Comparison of ENCODE assay signal across 8 cellular contexts in the genomic region with DNA sequence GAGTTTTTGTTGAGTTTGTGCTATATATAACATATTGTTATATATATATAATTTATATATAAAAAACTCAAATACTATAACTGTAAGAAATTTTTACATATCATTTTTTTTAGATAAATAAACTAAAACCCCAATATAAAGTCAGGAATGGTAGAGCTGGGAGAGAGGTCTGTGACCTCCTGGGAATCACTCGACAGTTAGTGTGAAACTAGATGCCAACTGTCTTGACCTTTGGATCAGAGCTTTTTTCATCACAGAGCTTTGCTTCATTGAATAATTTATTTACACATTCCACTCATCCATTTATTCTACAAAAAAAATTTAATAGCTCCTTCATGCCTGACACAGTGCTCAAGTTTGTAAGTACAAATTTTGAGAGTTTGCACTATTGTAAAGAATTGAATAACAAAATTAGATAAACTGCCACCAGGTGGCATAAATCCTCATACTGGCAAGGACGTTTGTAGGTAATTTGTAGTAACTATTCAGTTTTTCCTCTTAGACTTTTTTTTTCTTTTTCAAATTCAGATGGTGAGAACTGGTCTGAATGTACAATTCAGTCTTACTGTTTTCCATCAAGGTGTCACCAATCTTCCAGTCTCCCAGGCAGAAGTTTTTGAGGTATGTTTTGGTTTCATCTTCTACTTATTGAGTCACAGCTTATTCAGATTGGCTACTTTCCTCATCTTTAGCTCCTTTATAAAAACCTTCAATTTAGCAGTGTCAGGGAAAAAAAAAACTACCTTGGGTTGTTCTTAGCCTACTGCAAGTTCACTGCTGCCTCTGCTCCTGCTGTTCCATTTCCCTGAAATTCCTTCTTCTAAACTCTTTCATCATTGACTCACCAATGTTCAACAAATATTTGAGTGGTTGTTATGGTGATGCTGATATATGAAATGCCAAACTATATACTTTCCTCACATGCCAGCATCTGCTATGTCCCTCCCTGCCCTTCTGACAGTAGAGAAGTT. TPM values are rescaled to one million over a fixed set of nuclear protein-coding genes. Genes with fewer than 3 reads are reported as not detected.
DNase-seq lines count a peak whose midpoint lies in the region; ATAC-seq and TF ChIP-seq lines count a peak whose summit lies in the region.

No MANE protein-coding gene starts in this region.

- H3K36me3 Mint-ChIP-seq in endothelial cell (ENCODE audit: low read depth, unreplicated experiment) (no peaks in the 10 kb centered on the region), nephron progenitor cell (ENCODE audit: low read depth) (no peaks in the 10 kb centered on the region)
- H3K36me3 Mint-ChIP-seq in activated T-helper 2 cell treated with anti-CD3 and anti-CD28 coated beads, Interferon-gamma antibody, Interleukin-2, Interleukin-4, amounts not matched to agents 10 μg/mL and 5 μg/mL and 100 μg/mL, durations not matched to agents 14 hours and 24 hours and 36 hours (ENCODE audit: low read depth): no peaks in the 10 kb centered on the region
- H3K36me3 Mint-ChIP-seq in activated T-cell treated with anti-CD3 and anti-CD28 coated beads, Interleukin-2, amount 50 U/mL, for 24 hours (ENCODE audit: low read depth): no peaks in the 10 kb centered on the region

- DNase-seq in CD1c-positive myeloid dendritic cell (ENCODE audit: extremely low spot score) (peak; percentile 64), GM23248 (peak; percentile 77), NOMO-1 treated with DMSO at 0.1 percent for 48 hours (lab: John Stamatoyannopoulos, UW; ENCODE audit: unreplicated experiment) (peak; percentile 22), endothelial cell (ENCODE audit: low spot score) (peak; percentile 6), nephron progenitor cell (no peak)
- DNase-seq in activated T-helper 2 cell treated with anti-CD3 and anti-CD28 coated beads, Interferon-gamma antibody, Interleukin-2, Interleukin-4, amounts not matched to agents 10 μg/mL and 5 μg/mL and 100 μg/mL, durations not matched to agents 14 hours and 24 hours and 36 hours (ENCODE audit: low spot score): no peak
- DNase-seq in activated T-cell treated with anti-CD3 and anti-CD28 coated beads, Interleukin-2, amount 50 U/mL, for 24 hours: no peak

- no peak overlapping the region for H3K4me3 Mint-ChIP-seq in endothelial cell (ENCODE audit: unreplicated experiment)
- no peak overlapping the region for H3K4me3 Mint-ChIP-seq in nephron progenitor cell
- no peak overlapping the region for H3K4me3 Mint-ChIP-seq in activated T-helper 2 cell treated with anti-CD3 and anti-CD28 coated beads, Interferon-gamma antibody, Interleukin-2, Interleukin-4, amounts not matched to agents 10 μg/mL and 5 μg/mL and 100 μg/mL, durations not matched to agents 14 hours and 24 hours and 36 hours (ENCODE audit: low read depth)
- H3K4me3 Mint-ChIP-seq in activated T-cell treated with anti-CD3 and anti-CD28 coated beads, Interleukin-2, amount 50 U/mL, for 24 hours: no peak overlapping the region

- H3K9ac ChIP-seq in GM23248: peak overlapping the region; percentile 37

- intact Hi-C loops in activated T-helper 2 cell treated with anti-CD3 and anti-CD28 coated beads, Interferon-gamma antibody, Interleukin-2, Interleukin-4, amounts not matched to agents 10 μg/mL and 5 μg/mL and 100 μg/mL, durations not matched to agents 14 hours and 24 hours and 36 hours (cut with micrococcal nuclease): loop anchor here (10.0 kb wide), 2 partner anchors 146 to 1066 kb away; no protein-coding TSS in a partner anchor

- ATAC-seq in GM21619 (IDR thresholded peaks at IDR 0.05; ENCODE audit: unreplicated experiment): no peak

- H4K20me1 ChIP-seq in GM23248 (ENCODE audit: insufficient read depth): no peaks in the 10 kb centered on the region

- H2AFZ ChIP-seq in GM23248: no peak overlapping the region

- no peaks in the 10 kb centered on the region for H3K9me3 ChIP-seq in GM23248 (ENCODE audit: low read depth)

- no peaks in the 10 kb centered on the region for H3K79me2 ChIP-seq in GM23248 (ENCODE audit: insufficient read depth)

- in situ Hi-C loops in GM23248 (cut with MboI): loop anchor here (10.0 to 25.0 kb wide), 2 partner anchors 526 to 1054 kb away; no protein-coding TSS in a partner anchor

- no peaks in the 10 kb centered on the region for H3K27me3 ChIP-seq in GM23248 (replicated peaks; ENCODE audit: insufficient read depth)

- peak overlapping the region; percentile 40; the same call in 1 of the 2 replicates for H3K4me3 ChIP-seq in GM23248

- H3K27ac Mint-ChIP-seq in endothelial cell (ENCODE audit: unreplicated experiment): no peak overlapping the region
- H3K27ac Mint-ChIP-seq in nephron progenitor cell: no peak overlapping the region
- H3K27ac Mint-ChIP-seq in activated T-helper 2 cell treated with anti-CD3 and anti-CD28 coated beads, Interferon-gamma antibody, Interleukin-2, Interleukin-4, amounts not matched to agents 10 μg/mL and 5 μg/mL and 100 μg/mL, durations not matched to agents 14 hours and 24 hours and 36 hours: no peak overlapping the region
- H3K27ac Mint-ChIP-seq in activated T-cell treated with anti-CD3 and anti-CD28 coated beads, Interleukin-2, amount 50 U/mL, for 24 hours: no peak overlapping the region

- H3K36me3 ChIP-seq in GM23248 (ENCODE audit: low read depth): no peaks in the 10 kb centered on the region

- H3K4me1 ChIP-seq in GM23248 (ENCODE audit: insufficient read depth): peaks cover 8% of the 10 kb centered on the region; the same call in 1 of the 2 replicates

- H3F3A ChIP-seq in GM23248 (ENCODE audit: insufficient read depth): no peaks in the 10 kb centered on the region

- H3K27ac ChIP-seq in GM23248: peak overlapping the region; percentile 22; the same call in 1 of the 2 replicates

- H3K4me1 Mint-ChIP-seq in endothelial cell (ENCODE audit: unreplicated experiment) (peaks cover 6% of the 10 kb centered on the region), nephron progenitor cell (peaks cover 31% of the 10 kb centered on the region)
- no peaks in the 10 kb centered on the region for H3K4me1 Mint-ChIP-seq in activated T-helper 2 cell treated with anti-CD3 and anti-CD28 coated beads, Interferon-gamma antibody, Interleukin-2, Interleukin-4, amounts not matched to agents 10 μg/mL and 5 μg/mL and 100 μg/mL, durations not matched to agents 14 hours and 24 hours and 36 hours (ENCODE audit: low read depth)
- H3K4me1 Mint-ChIP-seq in activated T-cell treated with anti-CD3 and anti-CD28 coated beads, Interleukin-2, amount 50 U/mL, for 24 hours (ENCODE audit: low read depth): peaks cover 7% of the 10 kb centered on the region

- no peaks in the 10 kb centered on the region for H3K9me3 Mint-ChIP-seq in endothelial cell (ENCODE audit: unreplicated experiment)
- no peaks in the 10 kb centered on the region for H3K9me3 Mint-ChIP-seq in nephron progenitor cell
- no peaks in the 10 kb centered on the region for H3K9me3 Mint-ChIP-seq in activated T-helper 2 cell treated with anti-CD3 and anti-CD28 coated beads, Interferon-gamma antibody, Interleukin-2, Interleukin-4, amounts not matched to agents 10 μg/mL and 5 μg/mL and 100 μg/mL, durations not matched to agents 14 hours and 24 hours and 36 hours
- no peaks in the 10 kb centered on the region for H3K9me3 Mint-ChIP-seq in activated T-cell treated with anti-CD3 and anti-CD28 coated beads, Interleukin-2, amount 50 U/mL, for 24 hours

- H3K9me2 ChIP-seq in GM23248 (ENCODE audit: insufficient read depth): no peaks in the 10 kb centered on the region

- TF ChIP-seq CTCF in endothelial cell (IDR thresholded peaks at IDR 0.05; ENCODE audit: unreplicated experiment): peak; percentile 84
- peak; percentile 59 for TF ChIP-seq CTCF in nephron progenitor cell (IDR thresholded peaks at IDR 0.05)

- WGBS in GM23248 (ENCODE audit: low coverage in 1 of 2, low lambda C conversion rate in 2 of 2, missing lambda C conversion rate in 2 of 2), 2 experiments: 46 to 52% methylated on average over 2 of the region's 2 CpGs

- H3K27me3 Mint-ChIP-seq in endothelial cell (ENCODE audit: unreplicated experiment) (no peaks in the 10 kb centered on the region), nephron progenitor cell (ENCODE audit: low read depth, poor library complexity) (peaks cover 5% of the 10 kb centered on the region)
- H3K27me3 Mint-ChIP-seq in activated T-helper 2 cell treated with anti-CD3 and anti-CD28 coated beads, Interferon-gamma antibody, Interleukin-2, Interleukin-4, amounts not matched to agents 10 μg/mL and 5 μg/mL and 100 μg/mL, durations not matched to agents 14 hours and 24 hours and 36 hours (ENCODE audit: low read depth): peaks cover 31% of the 10 kb centered on the region
- H3K27me3 Mint-ChIP-seq in activated T-cell treated with anti-CD3 and anti-CD28 coated beads, Interleukin-2, amount 50 U/mL, for 24 hours: peaks cover 17% of the 10 kb centered on the region

- H3K4me2 ChIP-seq in GM23248 (ENCODE audit: unreplicated experiment): peak overlapping the region; percentile 29

RNA-seq across cellular contexts. Expression of a gene that starts 28.7 kb away (rescaled TPM):
- 8.2 and 21.2 TPM in 2 replicates for total RNA-seq in GM23248 (2014; rRNA removed; shearing (Covaris generic))
- polyA plus RNA-seq in GM23248 (2016; fragmentation: Nextera tagmentation; extraction: Ambion mirVana): 6.4 TPM in 2 replicates
- 4.8 TPM for total RNA-seq in endothelial cell (ENCODE audit: unreplicated experiment)
- total RNA-seq in activated T-helper 2 cell treated with anti-CD3 and anti-CD28 coated beads, Interferon-gamma antibody, Interleukin-2, Interleukin-4, amounts not matched to agents 10 μg/mL and 5 μg/mL and 100 μg/mL, durations not matched to agents 14 hours and 24 hours and 36 hours: 0.62 and 0.71 TPM in 2 replicates

RNA-seq across cellular contexts. Expression of a gene that starts 28.9 kb away (rescaled TPM):
- 1.3 and 7.6 TPM in 2 replicates for total RNA-seq in GM23248 (2014; rRNA removed; shearing (Covaris generic))
- polyA plus RNA-seq in GM23248 (2016; fragmentation: Nextera tagmentation; extraction: Ambion mirVana): 4.1 and 4.8 TPM in 2 replicates
- 7.1 TPM for total RNA-seq in endothelial cell (ENCODE audit: unreplicated experiment)
- total RNA-seq in activated T-helper 2 cell treated with anti-CD3 and anti-CD28 coated beads, Interferon-gamma antibody, Interleukin-2, Interleukin-4, amounts not matched to agents 10 μg/mL and 5 μg/mL and 100 μg/mL, durations not matched to agents 14 hours and 24 hours and 36 hours: 0.11 and 0.34 TPM in 2 replicates

Comparison
In these comparisons a context has a peak if more than half of its experiments do, and no peak if none do; other contexts are left out.
1. DNase-seq: peak in CD1c-positive myeloid dendritic cell (single experiment), GM23248 (single experiment), NOMO-1 treated with DMSO at 0.1 percent for 48 hours (single experiment) and endothelial cell (single experiment); none in nephron progenitor cell (single experiment), activated T-helper 2 cell treated with anti-CD3 and anti-CD28 coated beads, Interferon-gamma antibody, Interleukin-2, Interleukin-4, amounts not matched to agents 10 μg/mL and 5 μg/mL and 100 μg/mL, durations not matched to agents 14 hours and 24 hours and 36 hours (single experiment) and activated T-cell treated with anti-CD3 and anti-CD28 coated beads, Interleukin-2, amount 50 U/mL, for 24 hours (single experiment).